8 cellular contexts compared by ENCODE assay signal in the genomic region with DNA sequence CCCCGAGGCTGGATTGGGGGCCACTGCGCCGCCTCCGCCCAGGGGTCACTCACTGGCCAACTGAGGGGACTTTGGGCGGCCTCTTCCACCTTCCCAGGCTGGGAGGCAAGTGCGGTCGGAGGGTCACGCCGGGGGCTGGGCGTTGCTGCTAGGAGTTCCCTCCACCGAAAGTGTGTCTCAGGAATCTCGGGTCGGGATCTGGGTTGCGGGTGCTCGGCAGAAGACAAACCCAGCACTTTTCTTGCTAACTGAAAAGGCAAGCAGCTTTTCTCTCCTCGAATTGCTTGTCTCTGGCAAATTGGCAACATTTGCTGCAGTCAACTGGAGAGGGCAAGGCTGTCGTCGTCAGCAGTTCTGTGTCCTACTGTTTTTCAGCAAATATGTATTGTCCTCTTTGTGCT. TPM values are rescaled to one million over a fixed set of nuclear protein-coding genes. Genes with fewer than 3 reads are reported as not detected.
A peak's percentile ranks its signal among the peaks of the same experiment; 100 is the strongest.
DNase-seq lines count a peak whose midpoint lies in the region; ATAC-seq and TF ChIP-seq lines count a peak whose summit lies in the region.

No MANE protein-coding gene starts in this region.

- H3K4me3 ChIP-seq in GM12864 (ENCODE audit: low read depth, low read length): peak overlapping the region; percentile 49
- H3K4me3 ChIP-seq in lower leg skin (ENCODE audit: low read depth, poor library complexity, severe bottlenecking): peak overlapping the region; percentile 76
- H3K4me3 ChIP-seq in testis: peak overlapping the region; percentile 74 to 88

- no peaks in the 10 kb centered on the region for H3K9me3 Mint-ChIP-seq in central memory CD8-positive, alpha-beta T cell

- DNase-seq in GM12864 (ENCODE audit: low read depth) (no peak), NAMALWA (ENCODE audit: low spot score) (peak; percentile 19), lower leg skin (ENCODE audit: low spot score in 2 of 2) (peak in 1 of 2 donors; percentile 87), testis (no peak), mucosa of gallbladder (ENCODE audit: low spot score) (no peak), germinal center (ENCODE audit: low spot score) (no peak), GOT3 (lab: John Stamatoyannopoulos, UW) (no peak)
- no peak for DNase-seq in central memory CD8-positive, alpha-beta T cell (ENCODE audit: low spot score in 2 of 2)

- peak overlapping the region; percentile 65 for H3K27ac Mint-ChIP-seq in central memory CD8-positive, alpha-beta T cell (ENCODE audit: low read depth)

- ATAC-seq in central memory CD8-positive, alpha-beta T cell (replicated peaks; ENCODE audit: extremely low read depth, poor library complexity, severe bottlenecking): peak; percentile 10

- WGBS in lower leg skin, 2 donors: 0% methylated on average over 13 to 14 of the region's 18 CpGs
- 0% methylated on average over 14 to 16 of the region's 18 CpGs for WGBS in testis, 2 donors

- peak overlapping the region; percentile 78 to 93 for H3K27ac ChIP-seq in testis

- peaks cover 2% of the 10 kb centered on the region for H3K36me3 Mint-ChIP-seq in central memory CD8-positive, alpha-beta T cell (ENCODE audit: insufficient read depth)

- H3K27me3 Mint-ChIP-seq in central memory CD8-positive, alpha-beta T cell: no peaks in the 10 kb centered on the region

- no peaks in the 10 kb centered on the region for H3K36me3 ChIP-seq in testis (ENCODE audit: low read depth, missing control alignments)

- H3K4me3 Mint-ChIP-seq in central memory CD8-positive, alpha-beta T cell: peak overlapping the region; percentile 96

- TF ChIP-seq POLR2A in lower leg skin (IDR thresholded peaks at IDR 0.05): no peak
- TF ChIP-seq POLR2A in testis (IDR thresholded peaks at IDR 0.05): no peak

- H3K4me1 ChIP-seq in testis: peaks cover 14% of the 10 kb centered on the region

- no peak for TF ChIP-seq CTCF in GM12864 (IDR thresholded peaks at IDR 0.05; ENCODE audit: low read depth, low read length, missing control alignments)
- no peak for TF ChIP-seq CTCF in lower leg skin (IDR thresholded peaks at IDR 0.05)
- no peak for TF ChIP-seq CTCF in testis (IDR thresholded peaks at IDR 0.05)

- H3K27me3 ChIP-seq in testis: no peaks in the 10 kb centered on the region

- intact Hi-C loops in lower leg skin (cut with DNase I; ENCODE audit: low total_unique reads): no loop called here
- intact Hi-C loops in testis (cut with DNase I; ENCODE audit: low total_unique reads): no loop called here

- no peaks in the 10 kb centered on the region for H3K9me3 ChIP-seq in testis

- peaks cover 26% of the 10 kb centered on the region for H3K4me1 Mint-ChIP-seq in central memory CD8-positive, alpha-beta T cell

RNA-seq across cellular contexts. Expression of gene SLC30A4, which starts 0.4 kb away (rescaled TPM):
- total RNA-seq in lower leg skin (1 to 10 TPM; 5.4 to 8.1 (median 7.2) TPM), testis (10 to 100 TPM; 28.1 to 32.6 TPM), mucosa of gallbladder (4.7 TPM)
- 18.8 TPM for polyA plus RNA-seq in testis (ENCODE audit: insufficient read depth, low read depth, low replicate concordance)
